In genomic region chr2:182301093-182301492, GRCh38 we compare ENCODE assay signal across 1 cellular context.
TF ChIP-seq lines count a peak whose summit lies in the region.

No MANE protein-coding gene starts in this region.

TF ChIP-seq in A549, 52 proteins besides CTCF, POLR2A, EP300 and RAD21 (continued from another document):
- TF ChIP-seq ELK1 (IDR thresholded peaks at IDR 0.05; ENCODE audit: low read depth, low read length) (no peak), POLR2AphosphoS2 (conservative IDR thresholded peaks at IDR 0.05; ENCODE audit: low read length) (no peak), MAFK (IDR thresholded peaks at IDR 0.05; ENCODE audit: partially characterized antibody) (no peak)
TF ChIP-seq in A549: peak in this region for 1.
